36 cellular contexts compared by ENCODE assay signal in the genomic region with DNA sequence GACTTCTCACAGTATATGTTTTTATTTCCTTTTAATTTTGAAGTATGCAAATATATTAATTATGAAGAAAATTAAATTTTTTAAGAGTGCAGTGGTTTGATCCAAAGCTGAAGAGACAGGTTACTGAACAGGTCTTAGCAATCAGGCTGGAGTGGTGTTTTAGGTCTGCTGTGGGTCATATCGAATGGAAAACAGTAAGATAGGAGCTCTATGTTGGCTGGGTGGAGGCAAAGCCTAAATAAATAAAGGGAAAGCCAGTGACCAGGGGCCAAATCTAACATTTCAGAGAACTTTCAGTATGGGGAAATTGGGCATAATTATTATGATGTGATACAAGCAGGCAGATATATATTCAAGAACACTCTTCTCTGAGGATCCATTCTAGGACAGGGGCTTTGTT. TPM values are rescaled to one million over a fixed set of nuclear protein-coding genes. Genes with fewer than 3 reads are reported as not detected.
"Had no signal": no experiment of that assay in that cellular context is flagged by ENCODE, and none has a peak within 500 bp of the region (broad histone marks: within the 10 kb centered on the region; RNA-seq: fewer than 3 reads in every experiment).

No MANE protein-coding gene starts in this region.

- H3K9me3 ChIP-seq: MG63 had no signal

- H3K9ac ChIP-seq: KMS-11 had no signal

- H3K36me3 ChIP-seq: MG63 had no signal

- H3K27me3 ChIP-seq: MG63 had no signal

- H3K4me2 ChIP-seq: KMS-11 had no signal

- DNase-seq: Karpas-422, Kasumi-1, KG1, MG63, MM.1S, MV-4-11, NCI-H1048, NCI-H1092, NCI-H1092 treated with DMSO at 0.1 percent for 48 hours, NCI-H1105, NCI-H1105 treated with DMSO at 0.1 percent for 48 hours, NCI-H1417, NCI-H1417 treated with DMSO at 0.1 percent for 48 hours, NCI-H1436, NCI-H1436 treated with DMSO at 0.1 percent for 48 hours, NCI-H146, NCI-H1694, NCI-H1694 treated with DMSO at 0.1 percent for 48 hours, NCI-H187, NCI-H187 treated with DMSO at 0.1 percent for 48 hours, NCI-H1930, NCI-H2029, NCI-H2029 treated with DMSO at 0.1 percent for 48 hours, NCI-H2081, NCI-H2081 treated with DMSO at 0.1 percent for 48 hours, NCI-H2107, NCI-H2171, NCI-H2171 treated with DMSO at 0.1 percent for 48 hours, NCI-H2227 treated with DMSO at 0.1 percent for 48 hours, NCI-H226, NCI-H345, NCI-H446, NCI-H446 treated with DMSO at 0.1 percent for 48 hours had no signal

- H3K27ac ChIP-seq: KMS-11 had no signal

- H3K4me3 ChIP-seq: MG63 had no signal

RNA-seq across cellular contexts. Expression of a gene that starts 12.7 kb away (rescaled TPM):
- total RNA-seq: M059J, MCF 10A had no signal
